Comparison of ENCODE assay signal across 14 cellular contexts in genomic region chr5:67404261-67405100, GRCh38.
DNase-seq lines count a peak whose midpoint lies in the region; ATAC-seq, FAIRE-seq and TF ChIP-seq lines count a peak whose summit lies in the region.
"Had no signal": no experiment of that assay in that cellular context is flagged by ENCODE, and none has a peak within 500 bp of the region (broad histone marks: within the 10 kb centered on the region; RNA-seq: fewer than 3 reads in every experiment).

No MANE protein-coding gene starts in this region.

- TF ChIP-seq EP300 in sigmoid colon (IDR thresholded peaks at IDR 0.05): no peak

- peak; percentile 31 for DNase-seq in Caki2 (ENCODE audit: low read depth)
- DNase-seq in HS-5 (ENCODE audit: low read depth): peak; percentile 23
- DNase-seq in astrocyte (ENCODE audit: low read depth): peak; percentile 70
- DNase-seq in psoas muscle: no peak
- DNase-seq in sigmoid colon: no peak
- DNase-seq in GOT3 (lab: John Stamatoyannopoulos, UW): no peak
- DNase-seq: C1 segment of cervical spinal cord; cortex of kidney; naive thymus-derived CD4-positive, alpha-beta T cell; right cardiac atrium; substantia nigra had no signal

- H3K4me1 Mint-ChIP-seq in astrocyte (ENCODE audit: low read depth, unreplicated experiment): peaks cover 7% of the 10 kb centered on the region
- H3K4me1 Mint-ChIP-seq: activated naive CD4-positive, alpha-beta T cell treated with anti-CD3 and anti-CD28 coated beads, Interleukin-2, amount 50 U/mL, for 24 hours had no signal

- H3K27me3 Mint-ChIP-seq in astrocyte (ENCODE audit: low read depth, unreplicated experiment): no peaks in the 10 kb centered on the region

- H3K4me3 ChIP-seq in astrocyte (ENCODE audit: insufficient read depth, low read depth, low read length): no peak overlapping the region
- no peak overlapping the region for H3K4me3 ChIP-seq in psoas muscle
- no peak overlapping the region for H3K4me3 ChIP-seq in sigmoid colon

- H2AFZ ChIP-seq in astrocyte (ENCODE audit: low read depth, low read length): peak overlapping the region; percentile 72

- H3K4me2 ChIP-seq in astrocyte (ENCODE audit: low read length): peak overlapping the region; percentile 67

- no peaks in the 10 kb centered on the region for H4K20me1 ChIP-seq in astrocyte (ENCODE audit: insufficient read depth, low read length)

- H3K79me2 ChIP-seq in astrocyte (ENCODE audit: insufficient read depth, low read length): no peaks in the 10 kb centered on the region

- no peak overlapping the region for H3K4me3 Mint-ChIP-seq in astrocyte (ENCODE audit: unreplicated experiment)
- H3K4me3 Mint-ChIP-seq: activated naive CD4-positive, alpha-beta T cell treated with anti-CD3 and anti-CD28 coated beads, Interleukin-2, amount 50 U/mL, for 24 hours; naive thymus-derived CD4-positive, alpha-beta T cell had no signal

- no peak for TF ChIP-seq POLR2A in sigmoid colon (IDR thresholded peaks at IDR 0.05)

- ATAC-seq in GM19463 (IDR thresholded peaks at IDR 0.05; ENCODE audit: unreplicated experiment): no peak
- ATAC-seq in psoas muscle: no peak
- ATAC-seq: naive thymus-derived CD4-positive, alpha-beta T cell; right cardiac atrium had no signal

- H3K36me3 ChIP-seq in astrocyte (ENCODE audit: insufficient read depth, low read length) (no peaks in the 10 kb centered on the region), psoas muscle (ENCODE audit: insufficient read depth in 1 of 2, low read depth in 1 of 2) (no peaks in the 10 kb centered on the region), sigmoid colon (no peaks in the 10 kb centered on the region)

- H3K27ac ChIP-seq in astrocyte (ENCODE audit: low read depth, low read length) (peak overlapping the region; percentile 85), psoas muscle (no peak overlapping the region), sigmoid colon (no peak overlapping the region)

- no peaks in the 10 kb centered on the region for H3K36me3 Mint-ChIP-seq in astrocyte (ENCODE audit: low read depth, unreplicated experiment)
- H3K36me3 Mint-ChIP-seq: activated naive CD4-positive, alpha-beta T cell treated with anti-CD3 and anti-CD28 coated beads, Interleukin-2, amount 50 U/mL, for 24 hours; naive thymus-derived CD4-positive, alpha-beta T cell had no signal

- H3K27ac Mint-ChIP-seq in astrocyte (ENCODE audit: unreplicated experiment): peak overlapping the region; percentile 77
- H3K27ac Mint-ChIP-seq: activated naive CD4-positive, alpha-beta T cell treated with anti-CD3 and anti-CD28 coated beads, Interleukin-2, amount 50 U/mL, for 24 hours; naive thymus-derived CD4-positive, alpha-beta T cell had no signal

- H3K9me3 ChIP-seq in astrocyte (ENCODE audit: insufficient read depth, low read depth, low read length) (no peaks in the 10 kb centered on the region), psoas muscle (no peaks in the 10 kb centered on the region), sigmoid colon (no peaks in the 10 kb centered on the region)

- TF ChIP-seq CTCF in astrocyte (IDR thresholded peaks at IDR 0.05; ENCODE audit: insufficient read depth, low read depth, low read length) (no peak), psoas muscle (IDR thresholded peaks at IDR 0.05) (no peak), sigmoid colon (IDR thresholded peaks at IDR 0.05) (no peak)

- H3K9me3 Mint-ChIP-seq in astrocyte (ENCODE audit: unreplicated experiment): no peaks in the 10 kb centered on the region
- H3K9me3 Mint-ChIP-seq: activated naive CD4-positive, alpha-beta T cell treated with anti-CD3 and anti-CD28 coated beads, Interleukin-2, amount 50 U/mL, for 24 hours; naive thymus-derived CD4-positive, alpha-beta T cell had no signal

- H3K4me1 ChIP-seq in astrocyte (ENCODE audit: insufficient read depth, low read length) (peaks cover 15% of the 10 kb centered on the region), psoas muscle (peaks cover 7% of the 10 kb centered on the region), sigmoid colon (peaks cover 0 to 5% (median 0%) of the 10 kb centered on the region in 4 donors)

- intact Hi-C loops in psoas muscle (cut with DNase I): no loop called here
- intact Hi-C loops in sigmoid colon (cut with DNase I): no loop called here

- 87 to 89% (median 89%) methylated on average over 6 of the region's 6 CpGs for WGBS in psoas muscle, 3 donors
- 53 to 72% methylated on average over 6 of the region's 6 CpGs for WGBS in sigmoid colon, 2 donors

- peak overlapping the region; percentile 54 for H3K9ac ChIP-seq in astrocyte (ENCODE audit: low read length)

- in situ Hi-C loops in Caki2 (cut with HindIII; ENCODE audit: low pct_unique_long_range_greater_than_20kb, low sequenced_read_pairs): no loop called here

- FAIRE-seq in astrocyte (lab: Jason Lieb, UNC) (peak; percentile 45), islet of Langerhans (lab: Jason Lieb, UNC) (peak; percentile 90)

- H3K27me3 ChIP-seq in astrocyte (ENCODE audit: insufficient read depth, low read length) (no peaks in the 10 kb centered on the region), psoas muscle (ENCODE audit: insufficient read depth in 3 of 3, low read length in 2 of 3) (no peaks in the 10 kb centered on the region), sigmoid colon (no peaks in the 10 kb centered on the region)

Comparison
In these comparisons a context has a peak if more than half of its experiments do, and no peak if none do; other contexts are left out.
1. DNase-seq: peak in Caki2 (single experiment), HS-5 (single experiment) and astrocyte (single experiment); none in psoas muscle (0 of 2), sigmoid colon (single experiment) and GOT3 (single experiment).